ENCODE assay signal across 1 cellular context in genomic region chr17:77476920-77477805, GRCh38.
TF ChIP-seq lines count a peak whose summit lies in the region.

No MANE protein-coding gene starts in this region.

TF ChIP-seq in K562, 482 proteins besides CTCF, POLR2A, EP300 and RAD21 (continued from another document):
- TF ChIP-seq ZNF518B (CRISPR knock-in tag; IDR thresholded peaks at IDR 0.05) (no peak), NFRKB (IDR thresholded peaks at IDR 0.05; ENCODE audit: low read depth) (no peak), ZNF316 (IDR thresholded peaks at IDR 0.05) (peak; percentile 16; the same call in 1 of the 2 replicates)
